1 cellular context compared by ENCODE assay signal in genomic region chr9:75087824-75088645, GRCh38.
TF ChIP-seq lines count a peak whose summit lies in the region.

NMRK1 (minus strand) TSS chr9:75088155; CDS start chr9:75083115, 5,040 bp downstream.
OSTF1 (plus strand) TSS chr9:75088514; CDS start chr9:75088693, 179 bp downstream.

TF ChIP-seq in HCT116, 20 proteins besides CTCF, POLR2A, EP300 and RAD21 (continued from another document):
- TF ChIP-seq REST (IDR thresholded peaks at IDR 0.05; ENCODE audit: low read depth) (no peak), YY1 (IDR thresholded peaks at IDR 0.05; ENCODE audit: extremely low read depth, insufficient replicate concordance, low read depth, low read length) (no peak), MAX (IDR thresholded peaks at IDR 0.05) (peak; percentile 15), POLR2AphosphoS5 (IDR thresholded peaks at IDR 0.05; ENCODE audit: low read depth, low read length) (peak; percentile 66), ZFX (IDR thresholded peaks at IDR 0.05) (peak; percentile 54)
